10 cellular contexts compared by ENCODE assay signal in genomic region chr1:119007672-119008482, GRCh38. TPM values are rescaled to one million over a fixed set of nuclear protein-coding genes. Genes with fewer than 3 reads are reported as not detected.
A peak's percentile ranks its signal among the peaks of the same experiment; 100 is the strongest.
DNase-seq lines count a peak whose midpoint lies in the region; ATAC-seq lines count a peak whose summit lies in the region.
"Had no signal": no experiment of that assay in that cellular context is flagged by ENCODE, and none has a peak within 500 bp of the region (broad histone marks: within the 10 kb centered on the region; RNA-seq: fewer than 3 reads in every experiment).

No MANE protein-coding gene starts in this region.

- peaks cover 2% of the 10 kb centered on the region for H3K9me3 Mint-ChIP-seq in activated naive CD8-positive, alpha-beta T cell treated with anti-CD3 and anti-CD28 coated beads, Interleukin-2, amount 10 ng/mL, durations not matched to agents 7 days and 5 days
- peaks cover 24% of the 10 kb centered on the region for H3K9me3 Mint-ChIP-seq in activated naive CD8-positive, alpha-beta T cell treated with anti-CD3 and anti-CD28 coated beads, Interleukin-2, amount 50 U/mL, for 24 hours
- no peaks in the 10 kb centered on the region for H3K9me3 Mint-ChIP-seq in dendritic cell treated with granulocyte-macrophage colony-stimulating factor and Interleukin-4, amounts not matched to agents 40 ng/mL and 50 ng/mL, for 4 days
- peaks cover 4% of the 10 kb centered on the region for H3K9me3 Mint-ChIP-seq in memory B cell

- H3K4me3 Mint-ChIP-seq in activated naive CD8-positive, alpha-beta T cell treated with anti-CD3 and anti-CD28 coated beads, Interleukin-2, amount 10 ng/mL, durations not matched to agents 7 days and 5 days, result peak overlapping the region; percentile 38
- H3K4me3 Mint-ChIP-seq in activated naive CD8-positive, alpha-beta T cell treated with anti-CD3 and anti-CD28 coated beads, Interleukin-2, amount 50 U/mL, for 24 hours, result no peak overlapping the region
- H3K4me3 Mint-ChIP-seq in dendritic cell treated with granulocyte-macrophage colony-stimulating factor and Interleukin-4, amounts not matched to agents 40 ng/mL and 50 ng/mL, for 4 days, result peak overlapping the region; percentile 51
- H3K4me3 Mint-ChIP-seq in memory B cell, result peak overlapping the region; percentile 63

- no peak for ATAC-seq in activated naive CD8-positive, alpha-beta T cell treated with anti-CD3 and anti-CD28 coated beads, Interleukin-2, amount 10 ng/mL, durations not matched to agents 7 days and 5 days (ENCODE audit: low read depth)
- ATAC-seq in activated naive CD8-positive, alpha-beta T cell treated with anti-CD3 and anti-CD28 coated beads, Interleukin-2, amount 50 U/mL, for 24 hours, result no peak
- ATAC-seq in memory B cell (ENCODE audit: low read depth) (peak; percentile 17), GM18868 (IDR thresholded peaks at IDR 0.05; ENCODE audit: unreplicated experiment) (no peak)

- POLR2A ChIA-PET in activated naive CD8-positive, alpha-beta T cell treated with anti-CD3 and anti-CD28 coated beads, Interleukin-2, amount 10 ng/mL, durations not matched to agents 7 days and 5 days (lab: Charles Lee), result interaction anchor here (0.7 kb wide), 1 partner anchor 22 kb away, joined by 3 read pairs; no protein-coding TSS in a partner anchor

- peaks cover 4% of the 10 kb centered on the region for H3K4me1 Mint-ChIP-seq in activated naive CD8-positive, alpha-beta T cell treated with anti-CD3 and anti-CD28 coated beads, Interleukin-2, amount 10 ng/mL, durations not matched to agents 7 days and 5 days
- H3K4me1 Mint-ChIP-seq in activated naive CD8-positive, alpha-beta T cell treated with anti-CD3 and anti-CD28 coated beads, Interleukin-2, amount 50 U/mL, for 24 hours, result peaks cover 7% of the 10 kb centered on the region
- H3K4me1 Mint-ChIP-seq in dendritic cell treated with granulocyte-macrophage colony-stimulating factor and Interleukin-4, amounts not matched to agents 40 ng/mL and 50 ng/mL, for 4 days (ENCODE audit: low read depth), result peaks cover 13% of the 10 kb centered on the region
- peaks cover 6% of the 10 kb centered on the region for H3K4me1 Mint-ChIP-seq in memory B cell

- H3K27ac Mint-ChIP-seq in activated naive CD8-positive, alpha-beta T cell treated with anti-CD3 and anti-CD28 coated beads, Interleukin-2, amount 10 ng/mL, durations not matched to agents 7 days and 5 days, result no peak overlapping the region
- no peak overlapping the region for H3K27ac Mint-ChIP-seq in activated naive CD8-positive, alpha-beta T cell treated with anti-CD3 and anti-CD28 coated beads, Interleukin-2, amount 50 U/mL, for 24 hours
- no peak overlapping the region for H3K27ac Mint-ChIP-seq in dendritic cell treated with granulocyte-macrophage colony-stimulating factor and Interleukin-4, amounts not matched to agents 40 ng/mL and 50 ng/mL, for 4 days
- no peak overlapping the region for H3K27ac Mint-ChIP-seq in memory B cell
- H3K27ac Mint-ChIP-seq: CD4-positive, CD25-positive, alpha-beta regulatory T cell had no signal

- 9% methylated on average over 61 of the region's 61 CpGs for WGBS in urinary bladder

- DNase-seq in activated naive CD8-positive, alpha-beta T cell treated with anti-CD3 and anti-CD28 coated beads, Interleukin-2, amount 10 ng/mL, durations not matched to agents 7 days and 5 days, result no peak
- no peak for DNase-seq in activated naive CD8-positive, alpha-beta T cell treated with anti-CD3 and anti-CD28 coated beads, Interleukin-2, amount 50 U/mL, for 24 hours
- DNase-seq in memory B cell (ENCODE audit: low spot score in 2 of 2) (no peak), NCI-H2081 treated with DMSO at 0.1 percent for 48 hours (lab: John Stamatoyannopoulos, UW) (no peak), dedifferentiated amniotic fluid mesenchymal stem cell (ENCODE audit: extremely low spot score) (no peak)

- no peaks in the 10 kb centered on the region for H3K36me3 Mint-ChIP-seq in activated naive CD8-positive, alpha-beta T cell treated with anti-CD3 and anti-CD28 coated beads, Interleukin-2, amount 10 ng/mL, durations not matched to agents 7 days and 5 days
- peaks cover 15% of the 10 kb centered on the region for H3K36me3 Mint-ChIP-seq in activated naive CD8-positive, alpha-beta T cell treated with anti-CD3 and anti-CD28 coated beads, Interleukin-2, amount 50 U/mL, for 24 hours (ENCODE audit: low read depth)
- H3K36me3 Mint-ChIP-seq in dendritic cell treated with granulocyte-macrophage colony-stimulating factor and Interleukin-4, amounts not matched to agents 40 ng/mL and 50 ng/mL, for 4 days (ENCODE audit: low read depth), result no peaks in the 10 kb centered on the region
- peaks cover 8% of the 10 kb centered on the region for H3K36me3 Mint-ChIP-seq in memory B cell

- no peak overlapping the region for H3K27ac ChIP-seq in urinary bladder (ENCODE audit: low read depth)

- H3K4me3 ChIP-seq in urinary bladder (ENCODE audit: low read depth, low read length), result peak overlapping the region; percentile 33

- intact Hi-C loops in dendritic cell treated with granulocyte-macrophage colony-stimulating factor and Interleukin-4, amounts not matched to agents 40 ng/mL and 50 ng/mL, for 4 days (cut with micrococcal nuclease), result loop anchor here (1.0 kb wide), 1 partner anchor 857 kb away; no protein-coding TSS in a partner anchor

- H3K27me3 Mint-ChIP-seq in activated naive CD8-positive, alpha-beta T cell treated with anti-CD3 and anti-CD28 coated beads, Interleukin-2, amount 10 ng/mL, durations not matched to agents 7 days and 5 days, result peaks cover 64% of the 10 kb centered on the region
- peaks cover 68% of the 10 kb centered on the region for H3K27me3 Mint-ChIP-seq in activated naive CD8-positive, alpha-beta T cell treated with anti-CD3 and anti-CD28 coated beads, Interleukin-2, amount 50 U/mL, for 24 hours
- peaks cover 75% of the 10 kb centered on the region for H3K27me3 Mint-ChIP-seq in dendritic cell treated with granulocyte-macrophage colony-stimulating factor and Interleukin-4, amounts not matched to agents 40 ng/mL and 50 ng/mL, for 4 days
- peaks cover 34% of the 10 kb centered on the region for H3K27me3 Mint-ChIP-seq in memory B cell

- peaks cover 5% of the 10 kb centered on the region for H3K4me1 ChIP-seq in urinary bladder (ENCODE audit: insufficient read depth)

- no peaks in the 10 kb centered on the region for H3K36me3 ChIP-seq in urinary bladder (ENCODE audit: insufficient read depth)

RNA-seq across cellular contexts. Expression of gene TBX15, which starts 19.7 kb away (rescaled TPM):
- not detected for total RNA-seq in activated naive CD8-positive, alpha-beta T cell treated with anti-CD3 and anti-CD28 coated beads, Interleukin-2, amount 10 ng/mL, durations not matched to agents 7 days and 5 days
- 5.2 TPM for total RNA-seq in urinary bladder
- polyA plus RNA-seq in urinary bladder, result 0.38 TPM
- total RNA-seq: CD4-positive, CD25-positive, alpha-beta regulatory T cell; ureter had no signal
- polyA plus RNA-seq: CD4-positive, CD25-positive, alpha-beta regulatory T cell had no signal
